Comparison of ENCODE assay signal across 17 cellular contexts in genomic region chr1:173580081-173580480, GRCh38.
"Had no signal": no experiment of that assay in that cellular context is flagged by ENCODE, and none has a peak within 500 bp of the region (broad histone marks: within the 10 kb centered on the region; RNA-seq: fewer than 3 reads in every experiment).

No MANE protein-coding gene starts in this region.

- ATAC-seq: effector memory CD8-positive, alpha-beta T cell; foreskin keratinocyte; left cardiac atrium; left ventricle myocardium superior; naive thymus-derived CD4-positive, alpha-beta T cell; stimulated activated naive B cell treated with anti-CD40 and anti-IgM and Interleukin-4, amounts not matched to agents 10 μg/mL and 1 μg/mL and 100 μg/mL, for 72 hours; stimulated activated naive CD8-positive, alpha-beta T cell treated with anti-CD3 and anti-CD28 coated beads, Interleukin-15, amount 100 ng/mL, for 72 hours had no signal

- FAIRE-seq: kidney had no signal

- DNase-seq: effector memory CD8-positive, alpha-beta T cell; foreskin keratinocyte; immature natural killer cell; kidney; left cardiac atrium; left ventricle myocardium superior; naive thymus-derived CD4-positive, alpha-beta T cell; nephron progenitor cell; sigmoid colon; stimulated activated CD4-positive, alpha-beta T cell treated with anti-CD3 and anti-CD28 coated beads, Interleukin-2, amount 100 ng/mL, for 24 hours; stimulated activated CD4-positive, alpha-beta T cell treated with anti-CD3 and anti-CD28 coated beads, Interleukin-4, amount 100 ng/mL, for 4 hours; stimulated activated naive B cell treated with anti-CD40 and anti-IgM and Interleukin-4, amounts not matched to agents 10 μg/mL and 1 μg/mL and 100 μg/mL, for 72 hours; stimulated activated naive CD8-positive, alpha-beta T cell treated with anti-CD3 and anti-CD28 coated beads, Interleukin-15, amount 100 ng/mL, for 72 hours; testis; transverse colon had no signal

- H3K4me3 ChIP-seq: right atrium auricular region, sigmoid colon, skin epidermis, testis, transverse colon had no signal
